8 cellular contexts compared by ENCODE assay signal in genomic region chr14:99266181-99267178, GRCh38. TPM values are rescaled to one million over a fixed set of nuclear protein-coding genes. Genes with fewer than 3 reads are reported as not detected.
DNase-seq lines count a peak whose midpoint lies in the region; ATAC-seq, FAIRE-seq and TF ChIP-seq lines count a peak whose summit lies in the region.

No MANE protein-coding gene starts in this region.

- H3K36me3 ChIP-seq in BE2C (no peaks in the 10 kb centered on the region), HUES6 (ENCODE audit: control insufficient read depth, insufficient read depth, low read length) (no peaks in the 10 kb centered on the region), testis (ENCODE audit: low read depth, missing control alignments) (no peaks in the 10 kb centered on the region)

- H3K27me3 Mint-ChIP-seq in activated T-helper 2 cell treated with anti-CD3 and anti-CD28 coated beads, Interferon-gamma antibody, Interleukin-2, Interleukin-4, amounts not matched to agents 10 μg/mL and 5 μg/mL and 100 μg/mL, durations not matched to agents 14 hours and 24 hours and 36 hours (ENCODE audit: low read depth): no peaks in the 10 kb centered on the region

- TF ChIP-seq POLR2A in testis (IDR thresholded peaks at IDR 0.05): no peak

- DNase-seq in BE2C (peak; percentile 75), RCC 7860 (ENCODE audit: low spot score) (peak; percentile 9), fibroblast of the aortic adventitia (ENCODE audit: low read depth) (peak; percentile 58), omental fat pad (ENCODE audit: low spot score) (peak; percentile 60), testis (peak; percentile 82)
- peak; percentile 83 for DNase-seq in activated T-helper 2 cell treated with anti-CD3 and anti-CD28 coated beads, Interferon-gamma antibody, Interleukin-2, Interleukin-4, amounts not matched to agents 10 μg/mL and 5 μg/mL and 100 μg/mL, durations not matched to agents 14 hours and 24 hours and 36 hours (ENCODE audit: low spot score)

- TF ChIP-seq CTCF in BE2C (IDR thresholded peaks at IDR 0.05; ENCODE audit: low read depth, low read length): peak; percentile 99
- peak; percentile 99 for TF ChIP-seq CTCF in fibroblast of the aortic adventitia (IDR thresholded peaks at IDR 0.05; ENCODE audit: insufficient read depth, low read length)
- TF ChIP-seq CTCF in omental fat pad (IDR thresholded peaks at IDR 0.05): peak in 1 of 3 donors; percentile 61
- TF ChIP-seq CTCF in testis (IDR thresholded peaks at IDR 0.05): peak; percentile 91 to 93 (median 92)

- H3K4me1 Mint-ChIP-seq in activated T-helper 2 cell treated with anti-CD3 and anti-CD28 coated beads, Interferon-gamma antibody, Interleukin-2, Interleukin-4, amounts not matched to agents 10 μg/mL and 5 μg/mL and 100 μg/mL, durations not matched to agents 14 hours and 24 hours and 36 hours (ENCODE audit: low read depth): peaks cover 65% of the 10 kb centered on the region

- H3K27me3 ChIP-seq in BE2C (peaks cover 91% of the 10 kb centered on the region), HUES6 (ENCODE audit: control insufficient read depth, insufficient read depth, low read length) (peaks cover 38% of the 10 kb centered on the region), testis (no peaks in the 10 kb centered on the region)

- peak overlapping the region; percentile 100 for H3K27ac Mint-ChIP-seq in activated T-helper 2 cell treated with anti-CD3 and anti-CD28 coated beads, Interferon-gamma antibody, Interleukin-2, Interleukin-4, amounts not matched to agents 10 μg/mL and 5 μg/mL and 100 μg/mL, durations not matched to agents 14 hours and 24 hours and 36 hours

- WGBS in testis, 2 donors: 41 to 44% methylated on average over 31 of the region's 31 CpGs

- peaks cover 52% of the 10 kb centered on the region for H3K36me3 Mint-ChIP-seq in activated T-helper 2 cell treated with anti-CD3 and anti-CD28 coated beads, Interferon-gamma antibody, Interleukin-2, Interleukin-4, amounts not matched to agents 10 μg/mL and 5 μg/mL and 100 μg/mL, durations not matched to agents 14 hours and 24 hours and 36 hours (ENCODE audit: low read depth)

- intact Hi-C loops in activated T-helper 2 cell treated with anti-CD3 and anti-CD28 coated beads, Interferon-gamma antibody, Interleukin-2, Interleukin-4, amounts not matched to agents 10 μg/mL and 5 μg/mL and 100 μg/mL, durations not matched to agents 14 hours and 24 hours and 36 hours (cut with micrococcal nuclease): loop anchor here (1.0 to 10.0 kb wide), 8 partner anchors 25 to 1962 kb away; no protein-coding TSS in a partner anchor
- intact Hi-C loops in testis (cut with DNase I; ENCODE audit: low total_unique reads): no loop called here

- H3K9me3 Mint-ChIP-seq in activated T-helper 2 cell treated with anti-CD3 and anti-CD28 coated beads, Interferon-gamma antibody, Interleukin-2, Interleukin-4, amounts not matched to agents 10 μg/mL and 5 μg/mL and 100 μg/mL, durations not matched to agents 14 hours and 24 hours and 36 hours: no peaks in the 10 kb centered on the region

- H3K4me1 ChIP-seq in BE2C: no peaks in the 10 kb centered on the region
- peaks cover 66% of the 10 kb centered on the region for H3K4me1 ChIP-seq in HUES6 (ENCODE audit: control insufficient read depth, insufficient read depth, low read length)
- H3K4me1 ChIP-seq in testis: peaks cover 3% of the 10 kb centered on the region

- H3K4me3 ChIP-seq in BE2C (ENCODE audit: low read depth, low read length) (no peak overlapping the region), HUES6 (ENCODE audit: low read depth, low read length) (peak overlapping the region; percentile 27), fibroblast of the aortic adventitia (ENCODE audit: low read depth, low read length) (peak overlapping the region; percentile 11), testis (no peak overlapping the region)

- no peak overlapping the region for H3K9ac ChIP-seq in HUES6 (ENCODE audit: low read length)

- FAIRE-seq in RCC 7860 (lab: Jason Lieb, UNC): no peak

- no peaks in the 10 kb centered on the region for H3K9me3 ChIP-seq in BE2C
- no peaks in the 10 kb centered on the region for H3K9me3 ChIP-seq in HUES6 (ENCODE audit: control insufficient read depth, insufficient read depth, low read depth, low read length)
- no peaks in the 10 kb centered on the region for H3K9me3 ChIP-seq in testis

- no peak overlapping the region for H3K27ac ChIP-seq in HUES6 (ENCODE audit: low read depth, low read length)
- no peak overlapping the region for H3K27ac ChIP-seq in testis

- peak overlapping the region; percentile 85 for H3K4me3 Mint-ChIP-seq in activated T-helper 2 cell treated with anti-CD3 and anti-CD28 coated beads, Interferon-gamma antibody, Interleukin-2, Interleukin-4, amounts not matched to agents 10 μg/mL and 5 μg/mL and 100 μg/mL, durations not matched to agents 14 hours and 24 hours and 36 hours (ENCODE audit: low read depth)

- peak; percentile 80 for ATAC-seq in GM18909 (IDR thresholded peaks at IDR 0.05; ENCODE audit: poor library complexity, unreplicated experiment)
- peak; percentile 77 for ATAC-seq in omental fat pad (ENCODE audit: low FRiP score)

RNA-seq across cellular contexts. Expression of gene BCL11B, which starts 5.5 kb away (rescaled TPM):
- polyA plus RNA-seq in BE2C (2012; ENCODE audit: insufficient read depth, insufficient read length, low read depth): not detected
- total RNA-seq in activated T-helper 2 cell treated with anti-CD3 and anti-CD28 coated beads, Interferon-gamma antibody, Interleukin-2, Interleukin-4, amounts not matched to agents 10 μg/mL and 5 μg/mL and 100 μg/mL, durations not matched to agents 14 hours and 24 hours and 36 hours: 34.1 and 34.9 TPM in 2 replicates
- total RNA-seq in fibroblast of the aortic adventitia (ENCODE audit: low replicate concordance): 0.09 TPM in 1 of 2 replicates, not detected in the other
- 1 to 10 TPM in 1 of 4 donors, under 1 TPM in 3; 0.56 to 2.0 (median 0.77) TPM for total RNA-seq in omental fat pad
- 1 to 10 TPM; 4.4 to 4.7 TPM for total RNA-seq in testis
- polyA plus RNA-seq in testis (ENCODE audit: insufficient read depth, low read depth, low replicate concordance): 0.96 TPM

Comparison
In these comparisons a context has a peak if more than half of its experiments do, and no peak if none do; other contexts are left out.
1. DNase-seq: peak in every context shown above with its lines; median percentile 83 in activated T-helper 2 cell treated with anti-CD3 and anti-CD28 coated beads, Interferon-gamma antibody, Interleukin-2, Interleukin-4, amounts not matched to agents 10 μg/mL and 5 μg/mL and 100 μg/mL, durations not matched to agents 14 hours and 24 hours and 36 hours; 82 in testis; 75 in BE2C; 60 in omental fat pad; 58 in fibroblast of the aortic adventitia; 9 in RCC 7860.
2. H3K4me3 ChIP-seq: peak in HUES6 (single experiment) and fibroblast of the aortic adventitia (single experiment); none in BE2C (single experiment) and testis (0 of 2).